10 cellular contexts compared by ENCODE assay signal in genomic region chr10:86402283-86402931, GRCh38. TPM values are rescaled to one million over a fixed set of nuclear protein-coding genes. Genes with fewer than 3 reads are reported as not detected.
DNase-seq lines count a peak whose midpoint lies in the region; ATAC-seq, FAIRE-seq and TF ChIP-seq lines count a peak whose summit lies in the region.
"Had no signal": no experiment of that assay in that cellular context is flagged by ENCODE, and none has a peak within 500 bp of the region (broad histone marks: within the 10 kb centered on the region; RNA-seq: fewer than 3 reads in every experiment).

No MANE protein-coding gene starts in this region.

- TF ChIP-seq EP300 in A549 (IDR thresholded peaks at IDR 0.05) = no peak

- H3K4me2 ChIP-seq in A549 (peak overlapping the region; percentile 94), astrocyte (ENCODE audit: low read length) (peak overlapping the region; percentile 99)

- no peak overlapping the region for H3K27ac Mint-ChIP-seq in astrocyte (ENCODE audit: unreplicated experiment)

- no peak for FAIRE-seq in A549 (lab: Jason Lieb, UNC)
- FAIRE-seq in astrocyte (lab: Jason Lieb, UNC) = no peak

- H2AFZ ChIP-seq in astrocyte (ENCODE audit: low read depth, low read length) = peak overlapping the region; percentile 33

- H3K4me3 Mint-ChIP-seq in astrocyte (ENCODE audit: unreplicated experiment) = peak overlapping the region; percentile 78

- H3K27me3 Mint-ChIP-seq in astrocyte (ENCODE audit: low read depth, unreplicated experiment) = peaks cover 3% of the 10 kb centered on the region

- H3K4me1 ChIP-seq in A549 (peaks cover 23% of the 10 kb centered on the region), astrocyte (ENCODE audit: insufficient read depth, low read length) (peaks cover 28% of the 10 kb centered on the region)

- TF ChIP-seq RAD21 in A549 (conservative IDR thresholded peaks at IDR 0.05 in 1 of 2, IDR thresholded peaks at IDR 0.05 in 1 of 2) = no peak

- H3K9ac ChIP-seq in astrocyte (ENCODE audit: low read length) = peak overlapping the region; percentile 23

- H3K9me3 ChIP-seq in A549 = no peaks in the 10 kb centered on the region
- no peaks in the 10 kb centered on the region for H3K9me3 ChIP-seq in astrocyte (ENCODE audit: insufficient read depth, low read depth, low read length)

- H3K9me3 Mint-ChIP-seq in astrocyte (ENCODE audit: unreplicated experiment) = peaks cover 3% of the 10 kb centered on the region

- CTCF ChIA-PET in A549 (lab: Yijun Ruan, JAX) = interaction anchor here (0.6 to 6.3 kb wide), 9 partner anchors 9 to 855 kb away, joined by 3 to 143 read pairs (median 6); no protein-coding TSS in a partner anchor

- POLR2A ChIA-PET in A549 (lab: Yijun Ruan, JAX) = interaction anchor here (0.6 to 3.3 kb wide), 3 partner anchors 9 to 37 kb away, joined by 5 to 49 read pairs (median 18); no protein-coding TSS in a partner anchor

- no peak for TF ChIP-seq POLR2A in A549 (IDR thresholded peaks at IDR 0.05; ENCODE audit: low read length)

- H3K4me1 Mint-ChIP-seq in astrocyte (ENCODE audit: low read depth, unreplicated experiment) = peaks cover 13% of the 10 kb centered on the region

- no peaks in the 10 kb centered on the region for H3K36me3 ChIP-seq in astrocyte (ENCODE audit: insufficient read depth, low read length)

- H4K20me1 ChIP-seq in astrocyte (ENCODE audit: insufficient read depth, low read length) = no peaks in the 10 kb centered on the region

- 81% methylated on average over 18 of the region's 18 CpGs for WGBS in A549 (ENCODE audit: missing lambda C conversion rate)

- ATAC-seq in A549 = no peak
- no peak for ATAC-seq in HG02610 (IDR thresholded peaks at IDR 0.05; ENCODE audit: unreplicated experiment)
- ATAC-seq in GM21717 (IDR thresholded peaks at IDR 0.05; ENCODE audit: unreplicated experiment) = no peak

- H3K36me3 Mint-ChIP-seq in astrocyte (ENCODE audit: low read depth, unreplicated experiment) = no peaks in the 10 kb centered on the region

- TF ChIP-seq CTCF in A549 (IDR thresholded peaks at IDR 0.05) (no peak), astrocyte (IDR thresholded peaks at IDR 0.05; ENCODE audit: insufficient read depth, low read depth, low read length) (no peak)

- H3K79me2 ChIP-seq in astrocyte (ENCODE audit: insufficient read depth, low read length) = no peaks in the 10 kb centered on the region

- DNase-seq in A549 (ENCODE audit: low read depth in 1 of 2, low spot score in 1 of 2) (no peak), Daoy (ENCODE audit: low read depth) (peak; percentile 9), astrocyte (ENCODE audit: low read depth) (peak; percentile 39), left kidney (ENCODE audit: low read depth, low spot score) (peak; percentile 34), NCI-H187 treated with DMSO at 0.1 percent for 48 hours (lab: John Stamatoyannopoulos, UW) (no peak), GM19240 (ENCODE audit: insufficient read length, low spot score) (no peak)
- DNase-seq: left ventricle myocardium superior had no signal

- no peaks in the 10 kb centered on the region for H3K27me3 ChIP-seq in astrocyte (ENCODE audit: insufficient read depth, low read length)

- H3K27ac ChIP-seq in A549 (peak overlapping the region; percentile 32 to 92; a peak in 3 of 6 replicates), astrocyte (ENCODE audit: low read depth, low read length) (no peak overlapping the region)
- H3K27ac ChIP-seq: SK-N-MC had no signal

- H3K4me3 ChIP-seq in A549 = no peak overlapping the region
- H3K4me3 ChIP-seq in astrocyte (ENCODE audit: insufficient read depth, low read depth, low read length) = no peak overlapping the region
- H3K4me3 ChIP-seq: SK-N-MC had no signal

TF ChIP-seq in A549, 52 proteins besides CTCF, POLR2A, EP300 and RAD21:
- TF ChIP-seq JUN (IDR thresholded peaks at IDR 0.05) (no peak), HOXB5 (CRISPR knock-in tag; IDR thresholded peaks at IDR 0.05) (no peak), SMC3 (IDR thresholded peaks at IDR 0.05) (no peak), ZSCAN20 (CRISPR knock-in tag; IDR thresholded peaks at IDR 0.05) (no peak), NR3C1 (IDR thresholded peaks at IDR 0.05) (no peak), MAFK (IDR thresholded peaks at IDR 0.05; ENCODE audit: partially characterized antibody) (no peak), NPAS2 (CRISPR knock-in tag; IDR thresholded peaks at IDR 0.05; ENCODE audit: borderline replicate concordance) (no peak), FOSL2 (IDR thresholded peaks at IDR 0.05) (no peak), FOSL2 (CRISPR knock-in tag; IDR thresholded peaks at IDR 0.05) (no peak), REST (IDR thresholded peaks at IDR 0.05) (no peak), NFE2L2 (conservative IDR thresholded peaks at IDR 0.05; ENCODE audit: low read length) (no peak)

RNA-seq across cellular contexts. Expression of gene GRID1, which starts 35.8 kb away (rescaled TPM):
- 0.30 and 0.49 TPM in 2 replicates for polyA plus RNA-seq in A549 (2011; rRNA removed)
- 0.25 and 0.40 TPM in 2 replicates for polyA plus RNA-seq in A549 (2012; cell fraction: cytosol; rRNA removed)
- 0.35 and 0.43 TPM in 2 replicates for polyA plus RNA-seq in A549 (2012; cell fraction: nucleus; rRNA removed)
- polyA plus RNA-seq in A549 (2017; fragmentation: RNase III; extraction: RNeasy Plus Mini Kit Qiagen cat#74134 plus additional on column Dnase treatment) = 0.10 to 0.14 TPM (median 0.12 TPM) in 3 replicates
- 1.2 and 1.5 TPM in 2 replicates for polyA minus RNA-seq in A549 (2011; rRNA and poly(A)+ RNA removed)
- not detected in 2 replicates for total RNA-seq in Daoy (2014; rRNA removed; shearing (Covaris generic))
- 0.48 and 0.75 TPM in 2 replicates for total RNA-seq in astrocyte

Comparison
In these comparisons a context has a peak if more than half of its experiments do, and no peak if none do; other contexts are left out.
1. DNase-seq: peak in Daoy (single experiment), astrocyte (single experiment) and left kidney (single experiment); none in A549 (0 of 2), NCI-H187 treated with DMSO at 0.1 percent for 48 hours (single experiment) and GM19240 (single experiment).